ENCODE assay signal across 9 cellular contexts in genomic region chr14:99899578-99900178, GRCh38.
A peak's percentile ranks its signal among the peaks of the same experiment; 100 is the strongest.
DNase-seq lines count a peak whose midpoint lies in the region; ATAC-seq and TF ChIP-seq lines count a peak whose summit lies in the region.
"Had no signal": no experiment of that assay in that cellular context is flagged by ENCODE, and none has a peak within 500 bp of the region (broad histone marks: within the 10 kb centered on the region; RNA-seq: fewer than 3 reads in every experiment).

No MANE protein-coding gene starts in this region.

- TF ChIP-seq CTCF in epithelial cell of esophagus (IDR thresholded peaks at IDR 0.05; ENCODE audit: insufficient read depth, low read depth, low read length, missing control alignments): peak; percentile 31
- peak in 2 of 3 experiments; percentile 11 to 75 for TF ChIP-seq CTCF in testis (IDR thresholded peaks at IDR 0.05)
- peak in 2 of 5 experiments; percentile 42 to 56 for TF ChIP-seq CTCF in gastrocnemius medialis (IDR thresholded peaks at IDR 0.05 in 4 of 5, conservative IDR thresholded peaks at IDR 0.05 in 1 of 5)

- H3K4me3 ChIP-seq in epithelial cell of esophagus (ENCODE audit: low read length) (no peak overlapping the region), testis (no peak overlapping the region), gastrocnemius medialis (no peak overlapping the region)

- H3K27me3 ChIP-seq in testis (no peaks in the 10 kb centered on the region), gastrocnemius medialis (no peaks in the 10 kb centered on the region)

- TF ChIP-seq POLR2A in testis (IDR thresholded peaks at IDR 0.05) (no peak), gastrocnemius medialis (IDR thresholded peaks at IDR 0.05) (no peak)

- in situ Hi-C loops in gastrocnemius medialis (cut with MboI; ENCODE audit: low sequenced_read_pairs in 4 of 4): no loop called here

- ATAC-seq in HG03469 (IDR thresholded peaks at IDR 0.05; ENCODE audit: unreplicated experiment) (no peak), gastrocnemius medialis (no peak), GM19035 (IDR thresholded peaks at IDR 0.05; ENCODE audit: unreplicated experiment) (no peak)

- no peak overlapping the region for H3K27ac ChIP-seq in testis
- no peak overlapping the region for H3K27ac ChIP-seq in gastrocnemius medialis

- 76 to 78% methylated on average over 7 of the region's 7 CpGs for WGBS in testis, 2 donors

- DNase-seq in NOMO-1 treated with DMSO at 0.1 percent for 48 hours (lab: John Stamatoyannopoulos, UW; ENCODE audit: unreplicated experiment) (peak; percentile 38), NOMO-1 treated with dmso at 0.1 percent for 144 hours (lab: John Stamatoyannopoulos, UW; ENCODE audit: unreplicated experiment) (no peak), NCI-H69 (lab: John Stamatoyannopoulos, UW) (peak; percentile 18), epithelial cell of esophagus (ENCODE audit: low read depth) (peak; percentile 32), testis (no peak), gastrocnemius medialis (no peak)
- DNase-seq: NCI-H2081 treated with DMSO at 0.1 percent for 48 hours had no signal

- no peaks in the 10 kb centered on the region for H3K9me3 ChIP-seq in testis
- no peaks in the 10 kb centered on the region for H3K9me3 ChIP-seq in gastrocnemius medialis

- H3K4me1 ChIP-seq in testis (no peaks in the 10 kb centered on the region), gastrocnemius medialis (no peaks in the 10 kb centered on the region)

- H3K36me3 ChIP-seq in testis (ENCODE audit: low read depth, missing control alignments) (no peaks in the 10 kb centered on the region), gastrocnemius medialis (peaks cover 0 to 20% of the 10 kb centered on the region in 2 donors)

- intact Hi-C loops in testis (cut with DNase I; ENCODE audit: low total_unique reads) (no loop called here), gastrocnemius medialis (cut with DNase I; ENCODE audit: low total_unique reads) (no loop called here)

Comparison
In these comparisons a context has a peak if more than half of its experiments do, and no peak if none do; other contexts are left out.
1. DNase-seq: peak in NOMO-1 treated with DMSO at 0.1 percent for 48 hours (single experiment), NCI-H69 (single experiment) and epithelial cell of esophagus (single experiment); none in NOMO-1 treated with dmso at 0.1 percent for 144 hours (single experiment), testis (single experiment) and gastrocnemius medialis (0 of 2).